39 cellular contexts compared by ENCODE assay signal in genomic region chr1:111928531-111928930, GRCh38.
"Had no signal": no experiment of that assay in that cellular context is flagged by ENCODE, and none has a peak within 500 bp of the region (broad histone marks: within the 10 kb centered on the region; RNA-seq: fewer than 3 reads in every experiment).

No MANE protein-coding gene starts in this region.

- H3K36me3 Mint-ChIP-seq: activated CD4-positive, alpha-beta memory T cell treated with anti-CD3 and anti-CD28 coated beads for 36 hours; activated naive CD4-positive, alpha-beta T cell treated with anti-CD3 and anti-CD28 coated beads, Interleukin-2, amount 50 U/mL, for 72 hours; activated naive CD8-positive, alpha-beta T cell treated with anti-CD3 and anti-CD28 coated beads for 36 hours had no signal

- H3K36me3 ChIP-seq: adrenal gland, brain microvascular endothelial cell, breast epithelium had no signal

- H3K27ac ChIP-seq: adrenal gland, body of pancreas, brain microvascular endothelial cell, breast epithelium, VCaP had no signal

- ATAC-seq: activated CD8-positive, alpha-beta T cell treated with anti-CD3 and anti-CD28 coated beads for 36 hours; activated naive CD4-positive, alpha-beta T cell treated with anti-CD3 and anti-CD28 coated beads, Interleukin-2, amount 50 U/mL, for 72 hours; activated T-cell treated with anti-CD3 and anti-CD28 coated beads, Interleukin-2, amount 50 U/mL, for 4 hours; activated T-cell treated with anti-CD3 and anti-CD28 coated beads, Interleukin-2, amount 50 U/mL, for 72 hours; activated T-helper 17 cell treated with anti-CD3 and anti-CD28 coated beads, Interleukin-2, amount 50 U/mL, for 72 hours; body of pancreas had no signal

- H3K4me1 Mint-ChIP-seq: activated B cell treated with CpG ODN at 0.5 μM for 24 hours; activated CD4-positive, alpha-beta T cell treated with anti-CD3 and anti-CD28 coated beads, Interleukin-2, amount 10 ng/mL, durations not matched to agents 24 days and 14 days; activated naive CD8-positive, alpha-beta T cell treated with anti-CD3 and anti-CD28 coated beads for 36 hours; activated T-helper 17 cell treated with anti-CD3 and anti-CD28 coated beads, Interleukin-2, amount 50 U/mL, for 72 hours; central memory CD8-positive, alpha-beta T cell had no signal

- H3K4me3 Mint-ChIP-seq: activated B cell treated with CpG ODN at 0.5 μM for 24 hours; activated CD4-positive, alpha-beta memory T cell treated with anti-CD3 and anti-CD28 coated beads for 36 hours; activated CD4-positive, alpha-beta T cell treated with anti-CD3 and anti-CD28 coated beads, Interleukin-2, amount 10 ng/mL, durations not matched to agents 24 days and 14 days; activated CD8-positive, alpha-beta T cell treated with anti-CD3 and anti-CD28 coated beads for 36 hours; activated naive CD4-positive, alpha-beta T cell treated with anti-CD3 and anti-CD28 coated beads for 36 hours; activated naive CD8-positive, alpha-beta T cell treated with anti-CD3 and anti-CD28 coated beads for 36 hours; activated T-cell treated with anti-CD3 and anti-CD28 coated beads, Interleukin-2, amount 50 U/mL, for 4 hours; activated T-cell treated with anti-CD3 and anti-CD28 coated beads, Interleukin-2, amount 50 U/mL, for 72 hours; activated T-helper 1 cell treated with anti-CD3 and anti-CD28 coated beads, Interleukin-12 subunit alpha, Interleukin-12 subunit beta, Interleukin-2, Interleukin-4 antibody, amounts not matched to agents 30 ng/mL and 10 ng/mL and 1 ng/mL, durations not matched to agents 14 hours and 24 hours and 36 hours; activated T-helper 17 cell treated with anti-CD3 and anti-CD28 coated beads, Interleukin-2, amount 50 U/mL, for 72 hours; central memory CD8-positive, alpha-beta T cell; T-helper 1 cell treated with Interleukin-12 subunit alpha and Interleukin-12 subunit beta and Interleukin-4 antibody, amounts not matched to agents 30 μg/mL and 1 μg/mL, for 36 hours; T-helper 2 cell treated with Interferon-gamma antibody and Interleukin-4, amounts not matched to agents 5 μg/mL and 100 μg/mL, for 36 hours had no signal

- DNase-seq: activated B cell treated with CpG ODN at 0.5 μM for 24 hours; activated CD4-positive, alpha-beta memory T cell treated with anti-CD3 and anti-CD28 coated beads for 36 hours; activated CD4-positive, alpha-beta T cell treated with anti-CD3 and anti-CD28 coated beads for 4 hours; activated CD4-positive, alpha-beta T cell treated with anti-CD3 and anti-CD28 coated beads, Interleukin-2, amount 10 ng/mL, durations not matched to agents 24 days and 14 days; activated CD4-positive, alpha-beta T cell treated with anti-CD3 and anti-CD28 coated beads, Interleukin-2, amount 50 U/mL, for 1 hour; activated CD4-positive, alpha-beta T cell treated with anti-CD3 and anti-CD28 coated beads, Interleukin-2, amount 50 U/mL, for 4 hours; activated CD4-positive, CD25-positive, alpha-beta regulatory T cell treated with anti-CD3 and anti-CD28 coated beads, Interleukin-2, amount 50 U/mL, for 72 hours; activated CD8-positive, alpha-beta memory T cell treated with anti-CD3 and anti-CD28 coated beads, Interleukin-2, amount 50 U/mL, for 4 hours; activated CD8-positive, alpha-beta T cell treated with anti-CD3 and anti-CD28 coated beads for 36 hours; activated effector memory CD4-positive, alpha-beta T cell treated with anti-CD3 and anti-CD28 coated beads, Interleukin-2, amount 50 U/mL, for 16 hours; activated gamma-delta T cell treated with Interleukin-2 at 50 U/mL for 16 hours; activated naive CD4-positive, alpha-beta T cell; activated naive CD4-positive, alpha-beta T cell treated with anti-CD3 and anti-CD28 coated beads for 36 hours; activated naive CD4-positive, alpha-beta T cell treated with anti-CD3 and anti-CD28 coated beads, Interleukin-2, amount 50 U/mL, for 16 hours; activated naive CD8-positive, alpha-beta T cell treated with anti-CD3 and anti-CD28 coated beads for 36 hours; activated T-cell treated with anti-CD3 and anti-CD28 coated beads for 4 hours; activated T-cell treated with anti-CD3 and anti-CD28 coated beads, Interleukin-2, amount 50 U/mL, for 1 hour; activated T-cell treated with anti-CD3 and anti-CD28 coated beads, Interleukin-2, amount 50 U/mL, for 4 hours; activated T-cell treated with anti-CD3 and anti-CD28 coated beads, Interleukin-2, amount 50 U/mL, for 72 hours; adrenal gland; amniotic stem cell; aorta; body of pancreas; brain microvascular endothelial cell; caudate nucleus; cerebellar nuclear complex; T-helper 1 cell; T-helper 2 cell; T-helper 9 cell had no signal

- H3K9me3 ChIP-seq: adrenal gland, body of pancreas, breast epithelium had no signal

- H3K4me3 ChIP-seq: adrenal gland, body of pancreas, breast epithelium had no signal

- H3K27me3 ChIP-seq: adrenal gland, body of pancreas, brain microvascular endothelial cell, breast epithelium had no signal

- FAIRE-seq: astrocyte, TTC549 had no signal

- H3K9me3 Mint-ChIP-seq: activated B cell treated with CpG ODN at 0.5 μM for 24 hours; activated CD4-positive, alpha-beta memory T cell treated with anti-CD3 and anti-CD28 coated beads for 36 hours; activated CD4-positive, alpha-beta T cell treated with anti-CD3 and anti-CD28 coated beads, Interleukin-2, amount 10 ng/mL, durations not matched to agents 24 days and 14 days; activated CD8-positive, alpha-beta T cell treated with anti-CD3 and anti-CD28 coated beads for 36 hours; activated naive CD4-positive, alpha-beta T cell treated with anti-CD3 and anti-CD28 coated beads for 36 hours; activated naive CD4-positive, alpha-beta T cell treated with anti-CD3 and anti-CD28 coated beads, Interleukin-2, amount 50 U/mL, for 72 hours; activated naive CD8-positive, alpha-beta T cell treated with anti-CD3 and anti-CD28 coated beads for 36 hours; activated T-cell treated with anti-CD3 and anti-CD28 coated beads, Interleukin-2, amount 50 U/mL, for 4 hours; activated T-cell treated with anti-CD3 and anti-CD28 coated beads, Interleukin-2, amount 50 U/mL, for 72 hours; activated T-helper 1 cell treated with anti-CD3 and anti-CD28 coated beads, Interleukin-12 subunit alpha, Interleukin-12 subunit beta, Interleukin-2, Interleukin-4 antibody, amounts not matched to agents 30 ng/mL and 10 ng/mL and 1 ng/mL, durations not matched to agents 14 hours and 24 hours and 36 hours; activated T-helper 17 cell treated with anti-CD3 and anti-CD28 coated beads, Interleukin-2, amount 50 U/mL, for 72 hours; central memory CD8-positive, alpha-beta T cell; T-helper 1 cell treated with Interleukin-12 subunit alpha and Interleukin-12 subunit beta and Interleukin-4 antibody, amounts not matched to agents 30 μg/mL and 1 μg/mL, for 36 hours; T-helper 2 cell treated with Interferon-gamma antibody and Interleukin-4, amounts not matched to agents 5 μg/mL and 100 μg/mL, for 36 hours had no signal

- H3K27ac Mint-ChIP-seq: activated B cell treated with CpG ODN at 0.5 μM for 24 hours; activated CD4-positive, alpha-beta memory T cell treated with anti-CD3 and anti-CD28 coated beads for 36 hours; activated CD4-positive, alpha-beta T cell treated with anti-CD3 and anti-CD28 coated beads, Interleukin-2, amount 10 ng/mL, durations not matched to agents 24 days and 14 days; activated CD8-positive, alpha-beta T cell treated with anti-CD3 and anti-CD28 coated beads for 36 hours; activated naive CD4-positive, alpha-beta T cell treated with anti-CD3 and anti-CD28 coated beads for 36 hours; activated naive CD8-positive, alpha-beta T cell treated with anti-CD3 and anti-CD28 coated beads for 36 hours; activated T-cell treated with anti-CD3 and anti-CD28 coated beads, Interleukin-2, amount 50 U/mL, for 72 hours; activated T-helper 1 cell treated with anti-CD3 and anti-CD28 coated beads, Interleukin-12 subunit alpha, Interleukin-12 subunit beta, Interleukin-2, Interleukin-4 antibody, amounts not matched to agents 30 ng/mL and 10 ng/mL and 1 ng/mL, durations not matched to agents 14 hours and 24 hours and 36 hours; activated T-helper 17 cell treated with anti-CD3 and anti-CD28 coated beads, Interleukin-2, amount 50 U/mL, for 72 hours; T-helper 1 cell treated with Interleukin-12 subunit alpha and Interleukin-12 subunit beta and Interleukin-4 antibody, amounts not matched to agents 30 μg/mL and 1 μg/mL, for 36 hours; T-helper 2 cell treated with Interferon-gamma antibody and Interleukin-4, amounts not matched to agents 5 μg/mL and 100 μg/mL, for 36 hours had no signal

- H3K4me1 ChIP-seq: adrenal gland, body of pancreas, breast epithelium had no signal

- H3K27me3 Mint-ChIP-seq: activated CD4-positive, alpha-beta T cell treated with anti-CD3 and anti-CD28 coated beads, Interleukin-2, amount 10 ng/mL, durations not matched to agents 24 days and 14 days had no signal
